ENCODE assay signal across 8 cellular contexts in genomic region chr12:6334940-6335450, GRCh38. TPM values are rescaled to one million over a fixed set of nuclear protein-coding genes. Genes with fewer than 3 reads are reported as not detected.
A peak's percentile ranks its signal among the peaks of the same experiment; 100 is the strongest.
DNase-seq lines count a peak whose midpoint lies in the region; ATAC-seq, FAIRE-seq and TF ChIP-seq lines count a peak whose summit lies in the region.

No MANE protein-coding gene starts in this region.

- H3K36me3 ChIP-seq in GM12878 (ENCODE audit: control insufficient read depth in 2 of 2, insufficient read depth in 2 of 2, low read length in 1 of 2): peaks cover 6 to 11% of the 10 kb centered on the region in 2 experiments; a peak in 3 of 4 replicates
- peaks cover 24 to 48% of the 10 kb centered on the region in 2 experiments for H3K36me3 ChIP-seq in keratinocyte (ENCODE audit: control insufficient read depth in 2 of 2, extremely low read depth in 1 of 2, insufficient read depth in 2 of 2, low read length in 2 of 2)
- peaks cover 37 to 48% (median 47%) of the 10 kb centered on the region in 4 donors for H3K36me3 ChIP-seq in stomach

- POLR2A ChIA-PET in GM12878 (lab: Charles Lee): interaction anchor here (0.5 to 3.4 kb wide), 15 partner anchors 8 to 223 kb away, joined by 3 to 22 read pairs (median 6); partner anchors contain the start of genes CD27 and VAMP1
- POLR2A ChIA-PET in activated CD8-positive, alpha-beta T cell treated with anti-CD3 and anti-CD28 coated beads for 36 hours (lab: Charles Lee): interaction anchor here (0.6 to 3.0 kb wide), 15 partner anchors 9 to 698 kb away, joined by 3 to 16 read pairs (median 3); partner anchors contain the start of genes CD27 and TAPBPL

- no peak for TF ChIP-seq RAD21 in GM12878 (IDR thresholded peaks at IDR 0.05; ENCODE audit: insufficient read depth, low read depth, low read length)

- peaks cover 40% of the 10 kb centered on the region for H3K79me2 ChIP-seq in GM12878 (ENCODE audit: control insufficient read depth, insufficient read depth, low read length)
- peaks cover 61% of the 10 kb centered on the region for H3K79me2 ChIP-seq in keratinocyte (ENCODE audit: control insufficient read depth, insufficient read depth, low read length)

- intact Hi-C loops in GM12878 (cut with micrococcal nuclease; ENCODE audit: unreplicated experiment): loop anchor here (5.0 kb wide), 2 partner anchors 87 to 197 kb away; partner anchors contain the start of gene GAPDH
- intact Hi-C loops in stomach (cut with DNase I; ENCODE audit: low total_unique reads): loop anchor here (10.0 kb wide), 1 partner anchor 50 kb away; the partner anchor contains the start of gene LTBR
- intact Hi-C loops in activated CD8-positive, alpha-beta T cell treated with anti-CD3 and anti-CD28 coated beads for 36 hours (cut with micrococcal nuclease): loop anchor here (5.0 to 10.0 kb wide), 4 partner anchors 32 to 200 kb away; partner anchors contain the start of gene GAPDH

- H3K4me1 Mint-ChIP-seq in activated CD8-positive, alpha-beta T cell treated with anti-CD3 and anti-CD28 coated beads for 36 hours (ENCODE audit: low read depth): peaks cover 57% of the 10 kb centered on the region

- H3K9me3 ChIP-seq in GM12878 (replicated peaks; ENCODE audit: control insufficient read depth, insufficient read depth, low read length) (no peaks in the 10 kb centered on the region), keratinocyte (ENCODE audit: control insufficient read depth, low read depth, low read length) (no peaks in the 10 kb centered on the region), stomach (no peaks in the 10 kb centered on the region)

- DNase-seq in HFF-Myc (ENCODE audit: extremely low read depth, low read depth) (no peak), GM12878 (ENCODE audit: low read depth, low spot score) (no peak), keratinocyte (ENCODE audit: low read depth, low spot score) (no peak), stomach (peak; percentile 43), DMS79 (lab: John Stamatoyannopoulos, UW) (no peak), SHP77 (lab: John Stamatoyannopoulos, UW) (no peak)
- no peak for DNase-seq in activated CD8-positive, alpha-beta T cell treated with anti-CD3 and anti-CD28 coated beads for 36 hours

- peaks cover 51% of the 10 kb centered on the region for H3K4me1 ChIP-seq in GM12878 (ENCODE audit: control insufficient read depth, insufficient read depth, low read length)
- H3K4me1 ChIP-seq in keratinocyte (ENCODE audit: control insufficient read depth, extremely low read depth, insufficient read depth, low read length): peaks cover 72% of the 10 kb centered on the region
- peaks cover 72 to 96% (median 89%) of the 10 kb centered on the region in 4 donors for H3K4me1 ChIP-seq in stomach

- SMC1A ChIA-PET in GM12878 (lab: Charles Lee; ENCODE audit: uncharacterized antibody, unreplicated experiment): interaction anchor here (0.5 to 4.6 kb wide), 18 partner anchors 9 to 155 kb away, joined by 3 to 39 read pairs (median 6); partner anchors contain the start of gene CD27

- peak overlapping the region; percentile 93 for H3K27ac ChIP-seq in GM12878 (ENCODE audit: control insufficient read depth, insufficient read depth)
- peak overlapping the region; percentile 98 for H3K27ac ChIP-seq in keratinocyte (ENCODE audit: control insufficient read depth, insufficient read depth, low read length)
- H3K27ac ChIP-seq in stomach: peak overlapping the region; percentile 85 to 99 (median 97)

- no peak for TF ChIP-seq CTCF in HFF-Myc (IDR thresholded peaks at IDR 0.05; ENCODE audit: low read depth, low read length, missing control alignments)
- no peak for TF ChIP-seq CTCF in GM12878 (IDR thresholded peaks at IDR 0.05 in 2 of 3, conservative IDR thresholded peaks at IDR 0.05 in 1 of 3; ENCODE audit: control insufficient read depth in 2 of 3, extremely low read depth in 1 of 3, insufficient read depth in 1 of 3, low read depth in 3 of 3, low read length in 3 of 3)
- no peak for TF ChIP-seq CTCF in keratinocyte (optimal IDR thresholded peaks at IDR 0.05 in 1 of 3, IDR thresholded peaks at IDR 0.05 in 1 of 3, conservative IDR thresholded peaks at IDR 0.05 in 1 of 3; ENCODE audit: extremely low read depth in 1 of 3, insufficient read depth in 2 of 3, low read length in 3 of 3)
- TF ChIP-seq CTCF in stomach (IDR thresholded peaks at IDR 0.05): no peak
- no peak for TF ChIP-seq CTCF in activated CD8-positive, alpha-beta T cell treated with anti-CD3 and anti-CD28 coated beads for 36 hours (IDR thresholded peaks at IDR 0.05)

- in situ Hi-C loops in GM12878 (cut with MboI): loop anchor here (5.0 kb wide), 1 partner anchor 132 kb away; no protein-coding TSS in a partner anchor

- no peaks in the 10 kb centered on the region for H4K20me1 ChIP-seq in GM12878 (ENCODE audit: control insufficient read depth, insufficient read depth)
- H4K20me1 ChIP-seq in keratinocyte (ENCODE audit: control insufficient read depth, extremely low read depth, insufficient read depth, low read length): peaks cover 6% of the 10 kb centered on the region

- H3K36me3 Mint-ChIP-seq in activated CD8-positive, alpha-beta T cell treated with anti-CD3 and anti-CD28 coated beads for 36 hours (ENCODE audit: low read depth): peaks cover 55% of the 10 kb centered on the region

- 75% methylated on average over 13 of the region's 13 CpGs for WGBS in GM12878 (ENCODE audit: insufficient coverage, insufficient replicate concordance, low lambda C conversion rate, missing lambda C conversion rate)
- WGBS in stomach, 5 donors: 13 to 22% (median 18%) methylated on average over 13 of the region's 13 CpGs

- H3K9me3 Mint-ChIP-seq in activated CD8-positive, alpha-beta T cell treated with anti-CD3 and anti-CD28 coated beads for 36 hours: no peaks in the 10 kb centered on the region

- H3K27me3 Mint-ChIP-seq in activated CD8-positive, alpha-beta T cell treated with anti-CD3 and anti-CD28 coated beads for 36 hours: no peaks in the 10 kb centered on the region

- dilution Hi-C loops in keratinocyte (cut with MboI; ENCODE audit: extremely low pct_ligation_motif_present, low sequenced_read_pairs): no loop called here

- no peak overlapping the region for H3K4me3 Mint-ChIP-seq in activated CD8-positive, alpha-beta T cell treated with anti-CD3 and anti-CD28 coated beads for 36 hours

- H3K9ac ChIP-seq in GM12878 (ENCODE audit: control insufficient read depth, insufficient read depth, low read length) (peak overlapping the region; percentile 68), keratinocyte (ENCODE audit: control insufficient read depth, extremely low read depth, insufficient read depth, low read length) (peak overlapping the region; percentile 91)

- no peak for TF ChIP-seq POLR2A in GM12878 (IDR thresholded peaks at IDR 0.05; ENCODE audit: low read depth, low read length)
- no peak for TF ChIP-seq POLR2A in stomach (IDR thresholded peaks at IDR 0.05)

- H3K27me3 ChIP-seq in GM12878 (replicated peaks in 1 of 2; ENCODE audit: control insufficient read depth in 2 of 2, insufficient read depth in 2 of 2, low read length in 1 of 2) (no peaks in the 10 kb centered on the region), keratinocyte (ENCODE audit: control insufficient read depth, extremely low read depth, insufficient read depth, low read length) (no peaks in the 10 kb centered on the region), stomach (no peaks in the 10 kb centered on the region)

- H2AFZ ChIP-seq in GM12878 (ENCODE audit: control insufficient read depth, low read depth, low read length) (no peak overlapping the region), keratinocyte (ENCODE audit: control insufficient read depth, low read length) (no peak overlapping the region)

- peak overlapping the region; percentile 33 for H3K4me3 ChIP-seq in HFF-Myc (replicated peaks; ENCODE audit: low read depth, low read length)
- peak overlapping the region; percentile 53; the same call in 1 of the 2 replicates for H3K4me3 ChIP-seq in GM12878
- peak overlapping the region in 2 of 3 experiments; percentile 17 to 36 for H3K4me3 ChIP-seq in keratinocyte (ENCODE audit: control insufficient read depth in 2 of 3, extremely low read depth in 1 of 3, insufficient read depth in 2 of 3, low read depth in 1 of 3, low read length in 3 of 3)
- peak overlapping the region; percentile 75 to 92 (median 82) for H3K4me3 ChIP-seq in stomach

- BruUV-seq in GM12878 (replicated peaks; lab: Mats Ljungman, UMichigan): no TSS peak

- H3K9me1 ChIP-seq in keratinocyte (ENCODE audit: control insufficient read depth, extremely low read depth, insufficient read depth, low read length): no peaks in the 10 kb centered on the region

- H3K4me2 ChIP-seq in GM12878 (ENCODE audit: control insufficient read depth, insufficient read depth) (peak overlapping the region; percentile 99), keratinocyte (ENCODE audit: control insufficient read depth, extremely low read depth, insufficient read depth, low read depth, low read length) (peak overlapping the region; percentile 88)

- FAIRE-seq in GM12878 (lab: Jason Lieb, UNC): no peak
- FAIRE-seq in keratinocyte (lab: Jason Lieb, UNC): no peak

- RAD21 ChIA-PET in GM12878 (lab: Charles Lee; ENCODE audit: unreplicated experiment): interaction anchor here (0.6 to 3.8 kb wide), 25 partner anchors 9 to 425 kb away, joined by 3 to 44 read pairs (median 4); partner anchors contain the start of genes LPAR5 and VAMP1

- no peak for TF ChIP-seq EP300 in GM12878 (IDR thresholded peaks at IDR 0.05; ENCODE audit: borderline replicate concordance in 1 of 2, control insufficient read depth in 1 of 2, low read depth in 2 of 2, low read length in 2 of 2)
- TF ChIP-seq EP300 in stomach (IDR thresholded peaks at IDR 0.05): no peak

- ATAC-seq in GM12878 (no peak), GM21423 (IDR thresholded peaks at IDR 0.05; ENCODE audit: unreplicated experiment) (no peak)
- no peak for ATAC-seq in activated CD8-positive, alpha-beta T cell treated with anti-CD3 and anti-CD28 coated beads for 36 hours

- CTCF ChIA-PET in GM12878 (lab: Yijun Ruan, JAX): interaction anchor here (0.6 to 7.9 kb wide), 31 partner anchors 9 to 203 kb away, joined by 3 to 53 read pairs (median 4); partner anchors contain the start of genes CD27, GAPDH and TAPBPL
- CTCF ChIA-PET in activated CD8-positive, alpha-beta T cell treated with anti-CD3 and anti-CD28 coated beads for 36 hours (lab: Charles Lee): interaction anchor here (0.7 to 5.9 kb wide), 23 partner anchors 9 to 222 kb away, joined by 3 to 45 read pairs (median 4); partner anchors contain the start of gene TAPBPL

- no peak overlapping the region for H3K27ac Mint-ChIP-seq in activated CD8-positive, alpha-beta T cell treated with anti-CD3 and anti-CD28 coated beads for 36 hours

RNA-seq across cellular contexts. Expression of gene TNFRSF1A, which starts 6.9 kb away (rescaled TPM):
- total RNA-seq in GM12878 (2013; cell fraction: nucleolus; rRNA removed): 25.3 and 26.1 TPM in 2 replicates
- 11.7 and 14.1 TPM in 2 replicates for total RNA-seq in GM12878 (2014; rRNA removed)
- 7.3 and 9.8 TPM in 2 replicates for total RNA-seq in GM12878 (2014; rRNA removed; fragmentation: Illumina TruSeq; extraction: Trizol)
- 16.2 and 16.5 TPM in 2 replicates for total RNA-seq in GM12878 (2021)
- polyA plus RNA-seq in GM12878 (2011; ENCODE audit: low read depth): 4.1 TPM
- 16.5 and 18.9 TPM in 2 replicates for polyA plus RNA-seq in GM12878 (2011; rRNA removed)
- polyA plus RNA-seq in GM12878 (2011; cell fraction: cytosol; rRNA removed): 16.0 and 25.6 TPM in 2 replicates
- polyA plus RNA-seq in GM12878 (2011; cell fraction: nucleus; rRNA removed): 30.0 and 37.3 TPM in 2 replicates
- 7.0 and 13.2 TPM in 2 replicates for polyA plus RNA-seq in GM12878 (2012)
- 6.4 and 14.8 TPM in 2 replicates for polyA plus RNA-seq in GM12878 (2014; fragmentation: Illumina TruSeq; extraction: Trizol)
- polyA plus RNA-seq in GM12878 (2014; fragmentation: Nextera tagmentation; extraction: Ambion mirVana): under 1 TPM; 0.24 to 0.77 TPM
- polyA plus RNA-seq in GM12878 (2014; rRNA removed): 12.7 and 13.1 TPM in 2 replicates
- polyA plus RNA-seq in GM12878 (2016; fragmentation: Nextera tagmentation; extraction: Ambion mirVana): 10 to 100 TPM; 10.6 to 13.0 TPM
- 22.5 and 36.4 TPM in 2 replicates for polyA minus RNA-seq in GM12878 (2011; rRNA and poly(A)+ RNA removed)
- polyA minus RNA-seq in GM12878 (2011; cell fraction: cytosol; rRNA and poly(A)+ RNA removed): 13.6 and 15.8 TPM in 2 replicates
- 24.8 and 42.8 TPM in 2 replicates for polyA minus RNA-seq in GM12878 (2011; cell fraction: nucleus; rRNA and poly(A)+ RNA removed)
- 54.0 to 157 TPM (median 101 TPM) in 3 replicates for polyA plus RNA-seq in keratinocyte
- 24.9 TPM for polyA plus RNA-seq in keratinocyte (2011; ENCODE audit: low read depth)
- polyA plus RNA-seq in keratinocyte (2011; cell fraction: cytosol; rRNA removed): 87.5 and 120 TPM in 2 replicates
- 212 and 216 TPM in 2 replicates for polyA plus RNA-seq in keratinocyte (2011; cell fraction: nucleus; rRNA removed)
- 88.6 and 105 TPM in 2 replicates for polyA plus RNA-seq in keratinocyte (2012; ENCODE audit: low replicate concordance)
- polyA minus RNA-seq in keratinocyte: 62.7 to 254 TPM (median 79.8 TPM) in 3 replicates
- 106 TPM for polyA minus RNA-seq in keratinocyte (2011; cell fraction: cytosol; rRNA and poly(A)+ RNA removed)
- polyA minus RNA-seq in keratinocyte (2011; cell fraction: nucleus; rRNA and poly(A)+ RNA removed): 109 and 203 TPM in 2 replicates
- total RNA-seq in stomach: 100 to 1,000 TPM in 4 of 5 donors, 10 to 100 TPM in 1; 91.6 to 432 (median 152) TPM
- polyA plus RNA-seq in stomach: 10 to 100 TPM; 35.2 to 64.4 (median 38.5) TPM
- 10 to 100 TPM; 40.6 TPM for total RNA-seq in activated CD8-positive, alpha-beta T cell treated with anti-CD3 and anti-CD28 coated beads for 36 hours

RNA-seq across cellular contexts. Expression of gene PLEKHG6, which starts 24.5 kb away (rescaled TPM):
- 2.3 and 2.8 TPM in 2 replicates for total RNA-seq in GM12878 (2013; cell fraction: nucleolus; rRNA removed)
- total RNA-seq in GM12878 (2014; rRNA removed): 1.0 and 1.4 TPM in 2 replicates
- 0.60 and 0.72 TPM in 2 replicates for total RNA-seq in GM12878 (2014; rRNA removed; fragmentation: Illumina TruSeq; extraction: Trizol)
- total RNA-seq in GM12878 (2021): 0.90 and 1.5 TPM in 2 replicates
- 0.33 TPM for polyA plus RNA-seq in GM12878 (2011; ENCODE audit: low read depth)
- polyA plus RNA-seq in GM12878 (2011; rRNA removed): 1.4 and 2.0 TPM in 2 replicates
- polyA plus RNA-seq in GM12878 (2011; cell fraction: cytosol; rRNA removed): 4.7 and 9.6 TPM in 2 replicates
- 3.3 and 9.4 TPM in 2 replicates for polyA plus RNA-seq in GM12878 (2011; cell fraction: nucleus; rRNA removed)
- 1.6 and 2.4 TPM in 2 replicates for polyA plus RNA-seq in GM12878 (2012)
- polyA plus RNA-seq in GM12878 (2014; fragmentation: Illumina TruSeq; extraction: Trizol): 0.10 and 0.62 TPM in 2 replicates
- under 1 TPM; 0.10 to 0.20 TPM for polyA plus RNA-seq in GM12878 (2014; fragmentation: Nextera tagmentation; extraction: Ambion mirVana)
- 1.6 and 4.0 TPM in 2 replicates for polyA plus RNA-seq in GM12878 (2014; rRNA removed)
- polyA plus RNA-seq in GM12878 (2016; fragmentation: Nextera tagmentation; extraction: Ambion mirVana): 1 to 10 TPM; 1.4 to 2.3 TPM
- polyA minus RNA-seq in GM12878 (2011; rRNA and poly(A)+ RNA removed): 1.7 and 9.9 TPM in 2 replicates
- 2.7 and 6.9 TPM in 2 replicates for polyA minus RNA-seq in GM12878 (2011; cell fraction: cytosol; rRNA and poly(A)+ RNA removed)
- 0.60 and 6.0 TPM in 2 replicates for polyA minus RNA-seq in GM12878 (2011; cell fraction: nucleus; rRNA and poly(A)+ RNA removed)
- 0.74 to 1.9 TPM (median 0.81 TPM) in 3 replicates for polyA plus RNA-seq in keratinocyte
- 2.2 TPM for polyA plus RNA-seq in keratinocyte (2011; ENCODE audit: low read depth)
- polyA plus RNA-seq in keratinocyte (2011; cell fraction: cytosol; rRNA removed): 1.8 and 3.2 TPM in 2 replicates
- 3.3 and 9.0 TPM in 2 replicates for polyA plus RNA-seq in keratinocyte (2011; cell fraction: nucleus; rRNA removed)
- polyA plus RNA-seq in keratinocyte (2012; ENCODE audit: low replicate concordance): 1.7 and 9.6 TPM in 2 replicates
- polyA minus RNA-seq in keratinocyte: 1.2 to 5.2 TPM (median 4.6 TPM) in 3 replicates
- polyA minus RNA-seq in keratinocyte (2011; cell fraction: cytosol; rRNA and poly(A)+ RNA removed): 5.6 TPM
- 1.5 and 2.1 TPM in 2 replicates for polyA minus RNA-seq in keratinocyte (2011; cell fraction: nucleus; rRNA and poly(A)+ RNA removed)
- 100 to 1,000 TPM in 1 of 5 donors, 10 to 100 TPM in 3, 1 to 10 TPM in 1; 6.4 to 101 (median 16.2) TPM for total RNA-seq in stomach
- polyA plus RNA-seq in stomach: 10 to 100 TPM in 2 of 3 donors, 1 to 10 TPM in 1; 5.9 to 32.3 (median 27.0) TPM
- not detected for total RNA-seq in activated CD8-positive, alpha-beta T cell treated with anti-CD3 and anti-CD28 coated beads for 36 hours

RNA-seq across cellular contexts. Expression of gene SCNN1A, which starts 40.4 kb away (rescaled TPM):
- not detected in 2 replicates for total RNA-seq in GM12878 (2013; cell fraction: nucleolus; rRNA removed)
- not detected in 2 replicates for total RNA-seq in GM12878 (2014; rRNA removed)
- not detected in 2 replicates for total RNA-seq in GM12878 (2014; rRNA removed; fragmentation: Illumina TruSeq; extraction: Trizol)
- total RNA-seq in GM12878 (2021): 0.56 and 0.69 TPM in 2 replicates
- not detected for polyA plus RNA-seq in GM12878 (2011; ENCODE audit: low read depth)
- not detected in 2 replicates for polyA plus RNA-seq in GM12878 (2011; rRNA removed)
- not detected in 2 replicates for polyA plus RNA-seq in GM12878 (2011; cell fraction: cytosol; rRNA removed)
- polyA plus RNA-seq in GM12878 (2011; cell fraction: nucleus; rRNA removed): not detected in 2 replicates
- not detected in 2 replicates for polyA plus RNA-seq in GM12878 (2012)
- not detected in 2 replicates for polyA plus RNA-seq in GM12878 (2014; fragmentation: Illumina TruSeq; extraction: Trizol)
- not detected for polyA plus RNA-seq in GM12878 (2014; fragmentation: Nextera tagmentation; extraction: Ambion mirVana)
- 0.03 TPM in 1 of 2 replicates, not detected in the other for polyA plus RNA-seq in GM12878 (2014; rRNA removed)
- polyA plus RNA-seq in GM12878 (2016; fragmentation: Nextera tagmentation; extraction: Ambion mirVana): under 1 TPM in 1 of 2 experiments, not detected in 1; 0.14 TPM
- polyA minus RNA-seq in GM12878 (2011; rRNA and poly(A)+ RNA removed): not detected in 2 replicates
- polyA minus RNA-seq in GM12878 (2011; cell fraction: cytosol; rRNA and poly(A)+ RNA removed): not detected in 2 replicates
- not detected in 2 replicates for polyA minus RNA-seq in GM12878 (2011; cell fraction: nucleus; rRNA and poly(A)+ RNA removed)
- 3.8 to 13.2 TPM (median 11.1 TPM) in 3 replicates for polyA plus RNA-seq in keratinocyte
- polyA plus RNA-seq in keratinocyte (2011; ENCODE audit: low read depth): 21.9 TPM
- polyA plus RNA-seq in keratinocyte (2011; cell fraction: cytosol; rRNA removed): 4.1 and 4.5 TPM in 2 replicates
- 20.5 and 22.3 TPM in 2 replicates for polyA plus RNA-seq in keratinocyte (2011; cell fraction: nucleus; rRNA removed)
- polyA plus RNA-seq in keratinocyte (2012; ENCODE audit: low replicate concordance): 12.9 and 30.9 TPM in 2 replicates
- polyA minus RNA-seq in keratinocyte: 9.3 to 37.2 TPM (median 15.6 TPM) in 3 replicates
- polyA minus RNA-seq in keratinocyte (2011; cell fraction: cytosol; rRNA and poly(A)+ RNA removed): 5.0 TPM
- 7.4 and 9.9 TPM in 2 replicates for polyA minus RNA-seq in keratinocyte (2011; cell fraction: nucleus; rRNA and poly(A)+ RNA removed)
- total RNA-seq in stomach: 100 to 1,000 TPM in 4 of 5 donors, 10 to 100 TPM in 1; 63.3 to 486 (median 277) TPM
- 10 to 100 TPM; 16.6 to 98.0 (median 47.5) TPM for polyA plus RNA-seq in stomach
- 1 to 10 TPM; 2.3 to 3.8 TPM for total RNA-seq in activated CD8-positive, alpha-beta T cell treated with anti-CD3 and anti-CD28 coated beads for 36 hours

RNA-seq across cellular contexts. Expression of gene LTBR, which starts 49.0 kb away (rescaled TPM):
- total RNA-seq in GM12878 (2013; cell fraction: nucleolus; rRNA removed): not detected in 2 replicates
- total RNA-seq in GM12878 (2014; rRNA removed): not detected in 2 replicates
- total RNA-seq in GM12878 (2014; rRNA removed; fragmentation: Illumina TruSeq; extraction: Trizol): not detected in 2 replicates
- total RNA-seq in GM12878 (2021): 0.44 and 0.45 TPM in 2 replicates
- not detected for polyA plus RNA-seq in GM12878 (2011; ENCODE audit: low read depth)
- polyA plus RNA-seq in GM12878 (2011; rRNA removed): not detected in 2 replicates
- polyA plus RNA-seq in GM12878 (2011; cell fraction: cytosol; rRNA removed): not detected in 2 replicates
- polyA plus RNA-seq in GM12878 (2011; cell fraction: nucleus; rRNA removed): 0.07 TPM in 1 of 2 replicates, not detected in the other
- 0.23 and 0.31 TPM in 2 replicates for polyA plus RNA-seq in GM12878 (2012)
- polyA plus RNA-seq in GM12878 (2014; fragmentation: Illumina TruSeq; extraction: Trizol): not detected in 2 replicates
- polyA plus RNA-seq in GM12878 (2014; fragmentation: Nextera tagmentation; extraction: Ambion mirVana): not detected
- polyA plus RNA-seq in GM12878 (2014; rRNA removed): not detected in 2 replicates
- under 1 TPM in 1 of 2 experiments, not detected in 1; 0.24 TPM for polyA plus RNA-seq in GM12878 (2016; fragmentation: Nextera tagmentation; extraction: Ambion mirVana)
- polyA minus RNA-seq in GM12878 (2011; rRNA and poly(A)+ RNA removed): not detected in 2 replicates
- 0.94 and 4.8 TPM in 2 replicates for polyA minus RNA-seq in GM12878 (2011; cell fraction: cytosol; rRNA and poly(A)+ RNA removed)
- 0.48 and 2.2 TPM in 2 replicates for polyA minus RNA-seq in GM12878 (2011; cell fraction: nucleus; rRNA and poly(A)+ RNA removed)
- 39.5 to 101 TPM (median 42.7 TPM) in 3 replicates for polyA plus RNA-seq in keratinocyte
- 71.5 TPM for polyA plus RNA-seq in keratinocyte (2011; ENCODE audit: low read depth)
- polyA plus RNA-seq in keratinocyte (2011; cell fraction: cytosol; rRNA removed): 39.8 and 91.6 TPM in 2 replicates
- 116 and 157 TPM in 2 replicates for polyA plus RNA-seq in keratinocyte (2011; cell fraction: nucleus; rRNA removed)
- polyA plus RNA-seq in keratinocyte (2012; ENCODE audit: low replicate concordance): 81.1 and 123 TPM in 2 replicates
- polyA minus RNA-seq in keratinocyte: 25.5 to 123 TPM (median 30.4 TPM) in 3 replicates
- 90.2 TPM for polyA minus RNA-seq in keratinocyte (2011; cell fraction: cytosol; rRNA and poly(A)+ RNA removed)
- polyA minus RNA-seq in keratinocyte (2011; cell fraction: nucleus; rRNA and poly(A)+ RNA removed): 52.7 and 58.7 TPM in 2 replicates
- total RNA-seq in stomach: 100 to 1,000 TPM in 3 of 5 donors, 10 to 100 TPM in 2; 27.5 to 471 (median 126) TPM
- 10 to 100 TPM; 47.3 to 76.3 (median 48.3) TPM for polyA plus RNA-seq in stomach
- total RNA-seq in activated CD8-positive, alpha-beta T cell treated with anti-CD3 and anti-CD28 coated beads for 36 hours: 1 to 10 TPM; 1.5 to 1.6 TPM

Comparison
In these comparisons a context has a peak if more than half of its experiments do, and no peak if none do; other contexts are left out.
1. H3K4me3 ChIP-seq: peak in every context shown above with its lines; median percentile 82 in stomach; 53 in GM12878; 33 in HFF-Myc; 26 in keratinocyte.
2. RNA of gene SCNN1A, which starts 40.4 kb away (total RNA-seq): 63.3 to 486 TPM in stomach; 2.3 to 3.8 TPM in activated CD8-positive, alpha-beta T cell treated with anti-CD3 and anti-CD28 coated beads for 36 hours and 0.56 to 0.69 TPM in GM12878; every median in the first group is over 10 times any median in the second.
3. Peak in every context shown above with its lines, with median percentiles within 50 percentile points of each other: H3K27ac ChIP-seq.